In genomic region chr9:70111641-70112236, GRCh38 we compare ENCODE assay signal across 1 cellular context.
TF ChIP-seq lines count a peak whose summit lies in the region.

No MANE protein-coding gene starts in this region.

TF ChIP-seq in HepG2, 621 proteins besides CTCF, POLR2A, EP300 and RAD21 (continued from another document):
- TF ChIP-seq ARID5B (CRISPR knock-in tag; IDR thresholded peaks at IDR 0.05) (0 out of 2 replicates have a peak, but pooled peaks have one; percentile 18), NFKB2 (CRISPR knock-in tag; IDR thresholded peaks at IDR 0.05; ENCODE audit: borderline replicate concordance) (no peak), SMAD3 (CRISPR knock-in tag; IDR thresholded peaks at IDR 0.05) (no peak), HBP1 (CRISPR knock-in tag; IDR thresholded peaks at IDR 0.05; ENCODE audit: low read depth) (no peak), ZNF616 (CRISPR knock-in tag; IDR thresholded peaks at IDR 0.05; ENCODE audit: low read depth) (no peak), SOX6 (IDR thresholded peaks at IDR 0.05) (no peak), SOX6 (CRISPR knock-in tag; IDR thresholded peaks at IDR 0.05) (peak; percentile 46), FOXP1 (IDR thresholded peaks at IDR 0.05) (no peak), FOXP1 (CRISPR knock-in tag; IDR thresholded peaks at IDR 0.05) (peak; percentile 41; the same call in 1 of the 2 replicates), DNMT1 (CRISPR knock-in tag; IDR thresholded peaks at IDR 0.05) (no peak), MIER2 (CRISPR knock-in tag; IDR thresholded peaks at IDR 0.05) (no peak), GATAD1 (CRISPR knock-in tag; IDR thresholded peaks at IDR 0.05) (no peak), SOX5 (CRISPR knock-in tag; IDR thresholded peaks at IDR 0.05; ENCODE audit: borderline replicate concordance) (peak; percentile 29; the same call in 1 of the 2 replicates), ZNF235 (CRISPR knock-in tag; IDR thresholded peaks at IDR 0.05; ENCODE audit: borderline replicate concordance) (no peak)
